ENCODE assay signal across 11 cellular contexts in the genomic region with DNA sequence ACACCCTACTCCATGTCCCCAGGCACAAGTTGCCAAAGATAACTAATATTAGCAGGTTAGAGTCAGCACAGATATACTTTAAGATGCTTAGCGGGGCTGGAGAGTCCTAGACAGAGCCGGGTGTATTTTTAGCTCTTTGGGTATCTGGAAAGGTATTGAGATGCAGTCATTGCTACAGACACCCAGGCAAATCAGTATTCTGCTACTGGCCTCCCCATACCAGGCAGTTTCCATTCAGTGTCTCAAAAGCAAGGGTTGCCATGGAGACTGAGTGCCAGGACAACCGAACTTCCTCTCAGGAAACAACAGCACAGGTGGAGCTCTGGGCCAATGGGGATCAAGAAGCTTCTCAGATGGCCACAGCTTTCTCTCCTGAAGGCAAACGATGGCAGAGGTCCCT. TPM values are rescaled to one million over a fixed set of nuclear protein-coding genes. Genes with fewer than 3 reads are reported as not detected.
A peak's percentile ranks its signal among the peaks of the same experiment; 100 is the strongest.
DNase-seq lines count a peak whose midpoint lies in the region; ATAC-seq, FAIRE-seq and TF ChIP-seq lines count a peak whose summit lies in the region.
"Had no signal": no experiment of that assay in that cellular context is flagged by ENCODE, and none has a peak within 500 bp of the region (broad histone marks: within the 10 kb centered on the region; RNA-seq: fewer than 3 reads in every experiment).

No MANE protein-coding gene starts in this region.

- DNase-seq in activated CD4-positive, alpha-beta T cell treated with anti-CD3 and anti-CD28 coated beads, Interleukin-2, amount 10 ng/mL, durations not matched to agents 7 days and 5 days, result peak; percentile 16
- DNase-seq in activated CD4-positive, alpha-beta T cell treated with anti-CD3 and anti-CD28 coated beads, Interleukin-2, amount 50 U/mL, for 48 hours, result no peak
- DNase-seq in NCI-H345 treated with DMSO at 0.1 percent for 48 hours (lab: John Stamatoyannopoulos, UW; ENCODE audit: unreplicated experiment), result peak; percentile 28
- DNase-seq in endodermal cell, result peak; percentile 65
- peak; percentile 7 for DNase-seq in renal cortical epithelial cell (ENCODE audit: low read depth)
- no peak for DNase-seq in suprapubic skin (ENCODE audit: low spot score in 2 of 2)
- no peak for DNase-seq in D721Med (ENCODE audit: insufficient read length, low spot score)
- DNase-seq: activated T-cell treated with anti-CD3 and anti-CD28 coated beads for 4 hours, foreskin melanocyte, NCI-H2081 treated with DMSO at 0.1 percent for 48 hours had no signal

- FAIRE-seq in D721Med (lab: Jason Lieb, UNC), result no peak

- no peaks in the 10 kb centered on the region for H3K36me3 Mint-ChIP-seq in activated CD4-positive, alpha-beta T cell treated with anti-CD3 and anti-CD28 coated beads, Interleukin-2, amount 10 ng/mL, durations not matched to agents 7 days and 5 days (ENCODE audit: low read depth)
- H3K36me3 Mint-ChIP-seq in endodermal cell (ENCODE audit: low read depth), result no peaks in the 10 kb centered on the region

- no peak for TF ChIP-seq POLR2A in suprapubic skin (IDR thresholded peaks at IDR 0.05)

- H3K4me1 Mint-ChIP-seq in activated CD4-positive, alpha-beta T cell treated with anti-CD3 and anti-CD28 coated beads, Interleukin-2, amount 10 ng/mL, durations not matched to agents 7 days and 5 days, result peaks cover 4% of the 10 kb centered on the region
- H3K4me1 Mint-ChIP-seq in endodermal cell, result no peaks in the 10 kb centered on the region

- H3K27ac ChIP-seq in endodermal cell (ENCODE audit: low read depth, low read length) (peak overlapping the region; percentile 48), suprapubic skin (no peak overlapping the region)

- H3K36me3 ChIP-seq in endodermal cell (ENCODE audit: control insufficient read depth, insufficient read depth, low read length) (no peaks in the 10 kb centered on the region), suprapubic skin (no peaks in the 10 kb centered on the region)

- no peak for TF ChIP-seq EP300 in suprapubic skin (IDR thresholded peaks at IDR 0.05)

- H3K4me1 ChIP-seq in endodermal cell (ENCODE audit: control insufficient read depth, insufficient read depth, low read length), result no peaks in the 10 kb centered on the region
- H3K4me1 ChIP-seq in suprapubic skin, result no peaks in the 10 kb centered on the region

- no peak overlapping the region for H3K27ac Mint-ChIP-seq in activated CD4-positive, alpha-beta T cell treated with anti-CD3 and anti-CD28 coated beads, Interleukin-2, amount 10 ng/mL, durations not matched to agents 7 days and 5 days
- H3K27ac Mint-ChIP-seq in endodermal cell, result peak overlapping the region; percentile 41

- H3K4me3 ChIP-seq in endodermal cell (ENCODE audit: low read length) (no peak overlapping the region), suprapubic skin (no peak overlapping the region)

- no peak overlapping the region for H3K4me3 Mint-ChIP-seq in activated CD4-positive, alpha-beta T cell treated with anti-CD3 and anti-CD28 coated beads, Interleukin-2, amount 10 ng/mL, durations not matched to agents 7 days and 5 days
- H3K4me3 Mint-ChIP-seq in endodermal cell, result no peak overlapping the region

- CTCF ChIA-PET in activated CD4-positive, alpha-beta T cell treated with anti-CD3 and anti-CD28 coated beads, Interleukin-2, amount 10 ng/mL, durations not matched to agents 7 days and 5 days (lab: Charles Lee), result interaction anchor here (0.9 to 1.1 kb wide), 2 partner anchors 22 to 205 kb away, joined by 4 to 5 read pairs; no protein-coding TSS in a partner anchor

- H3K27me3 ChIP-seq in endodermal cell (ENCODE audit: control insufficient read depth, insufficient read depth, low read length, poor library complexity, severe bottlenecking), result no peaks in the 10 kb centered on the region
- no peaks in the 10 kb centered on the region for H3K27me3 ChIP-seq in suprapubic skin

- POLR2A ChIA-PET in activated CD4-positive, alpha-beta T cell treated with anti-CD3 and anti-CD28 coated beads, Interleukin-2, amount 10 ng/mL, durations not matched to agents 7 days and 5 days (lab: Charles Lee), result no interaction called here

- no peak for ATAC-seq in GM21786 (IDR thresholded peaks at IDR 0.05; ENCODE audit: unreplicated experiment)

- no peaks in the 10 kb centered on the region for H3K9me3 ChIP-seq in endodermal cell (ENCODE audit: control insufficient read depth, low read length)
- H3K9me3 ChIP-seq in suprapubic skin, result no peaks in the 10 kb centered on the region

- H3K9me3 Mint-ChIP-seq in activated CD4-positive, alpha-beta T cell treated with anti-CD3 and anti-CD28 coated beads, Interleukin-2, amount 10 ng/mL, durations not matched to agents 7 days and 5 days, result no peaks in the 10 kb centered on the region
- H3K9me3 Mint-ChIP-seq in endodermal cell, result no peaks in the 10 kb centered on the region

- no peak for TF ChIP-seq CTCF in endodermal cell (conservative IDR thresholded peaks at IDR 0.05)
- no peak for TF ChIP-seq CTCF in suprapubic skin (IDR thresholded peaks at IDR 0.05)
- no peak for TF ChIP-seq CTCF in D721Med (IDR thresholded peaks at IDR 0.05; ENCODE audit: insufficient read depth, missing control alignments)

- no peak overlapping the region for H3K9ac ChIP-seq in endodermal cell (ENCODE audit: extremely low read depth, low read length, poor library complexity, severe bottlenecking)

- peaks cover 1% of the 10 kb centered on the region for H3K27me3 Mint-ChIP-seq in activated CD4-positive, alpha-beta T cell treated with anti-CD3 and anti-CD28 coated beads, Interleukin-2, amount 10 ng/mL, durations not matched to agents 7 days and 5 days
- H3K27me3 Mint-ChIP-seq in endodermal cell (ENCODE audit: insufficient read depth), result peaks cover 30% of the 10 kb centered on the region

- WGBS in endodermal cell (ENCODE audit: insufficient coverage in 1 of 2, insufficient read length in 1 of 2), 2 experiments, result 71 to 80% methylated on average over 4 of the region's 4 CpGs
- WGBS in suprapubic skin, result 71% methylated on average over 3 of the region's 4 CpGs

RNA-seq across cellular contexts. Expression of gene KCNC4, which starts 45.3 kb away (rescaled TPM):
- 1 to 10 TPM; 7.1 to 8.2 TPM for total RNA-seq in activated CD4-positive, alpha-beta T cell treated with anti-CD3 and anti-CD28 coated beads, Interleukin-2, amount 10 ng/mL, durations not matched to agents 7 days and 5 days
- total RNA-seq in endodermal cell, result 10 to 100 TPM in 1 of 2 donors, 1 to 10 TPM in 1; 7.6 to 10.2 TPM
- 5.3 TPM for polyA plus RNA-seq in endodermal cell (2013, experiment 1 of 2)
- polyA plus RNA-seq in endodermal cell (2013, experiment 2 of 2), result 4.8 TPM
- total RNA-seq in renal cortical epithelial cell, result 2.6 and 15.2 TPM in 2 replicates
- total RNA-seq in suprapubic skin, result 10 to 100 TPM in 1 of 4 donors, 1 to 10 TPM in 3; 4.5 to 15.8 (median 7.4) TPM

Comparison
In these comparisons a context has a peak if more than half of its experiments do, and no peak if none do; other contexts are left out.
1. DNase-seq: peak in activated CD4-positive, alpha-beta T cell treated with anti-CD3 and anti-CD28 coated beads, Interleukin-2, amount 10 ng/mL, durations not matched to agents 7 days and 5 days (single experiment), NCI-H345 treated with DMSO at 0.1 percent for 48 hours (single experiment), endodermal cell (single experiment) and renal cortical epithelial cell (single experiment); none in activated CD4-positive, alpha-beta T cell treated with anti-CD3 and anti-CD28 coated beads, Interleukin-2, amount 50 U/mL, for 48 hours (0 of 2), suprapubic skin (0 of 2) and D721Med (single experiment).